In the genomic region with DNA sequence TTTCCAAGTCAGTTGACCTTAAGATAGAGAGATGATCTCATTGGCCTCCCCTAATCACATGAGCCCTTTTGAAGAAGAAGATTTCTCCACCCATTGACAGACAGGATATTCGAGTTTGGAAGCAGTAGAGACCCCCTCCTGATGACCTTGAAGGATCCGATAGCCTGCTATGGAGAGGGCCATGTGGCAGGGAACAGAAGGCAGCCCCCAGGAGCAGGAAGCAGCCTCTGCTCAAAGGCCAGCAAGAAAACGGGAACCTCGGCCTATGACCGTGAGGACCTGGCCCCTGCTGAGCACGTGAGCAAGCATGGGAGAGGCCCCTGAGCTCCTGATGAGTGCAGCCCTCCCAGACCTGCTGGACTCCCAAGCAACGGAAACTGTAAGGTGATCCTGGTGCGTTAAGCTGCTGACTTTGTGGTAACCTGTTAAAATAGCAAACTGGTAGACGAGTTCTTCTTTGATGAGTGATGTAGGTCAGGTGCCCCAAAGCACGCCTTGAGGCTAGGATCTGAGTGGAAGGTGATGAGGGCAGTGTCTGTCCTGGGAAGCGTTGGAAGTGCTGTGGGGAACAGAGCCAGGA, we compare ENCODE assay signal across 1 cellular context.
TF ChIP-seq lines count a peak whose summit lies in the region.

No MANE protein-coding gene starts in this region.

TF ChIP-seq in IMR-90, 13 proteins besides CTCF, POLR2A, EP300 and RAD21:
- TF ChIP-seq MAFK (IDR thresholded peaks at IDR 0.05; ENCODE audit: low read depth, low read length) (no peak), MXI1 (IDR thresholded peaks at IDR 0.05; ENCODE audit: borderline replicate concordance, low read depth, low read length) (no peak), BHLHE40 (IDR thresholded peaks at IDR 0.05; ENCODE audit: low read depth, low read length) (no peak), FOS (IDR thresholded peaks at IDR 0.05; ENCODE audit: low read depth, low read length) (no peak), CEBPB (IDR thresholded peaks at IDR 0.05; ENCODE audit: low read depth, low read length) (no peak), RFX5 (IDR thresholded peaks at IDR 0.05; ENCODE audit: low read depth, low read length) (no peak), CHD1 (IDR thresholded peaks at IDR 0.05; ENCODE audit: low read depth, low read length) (no peak), RCOR1 (IDR thresholded peaks at IDR 0.05; ENCODE audit: insufficient replicate concordance, low read length) (no peak), MAZ (IDR thresholded peaks at IDR 0.05; ENCODE audit: borderline replicate concordance, low read depth, low read length) (no peak), SMC3 (IDR thresholded peaks at IDR 0.05; ENCODE audit: low read depth, low read length) (no peak), NFE2L2 (IDR thresholded peaks at IDR 0.05; ENCODE audit: low read depth, low read length) (no peak)
- TF ChIP-seq, protein P1, sequence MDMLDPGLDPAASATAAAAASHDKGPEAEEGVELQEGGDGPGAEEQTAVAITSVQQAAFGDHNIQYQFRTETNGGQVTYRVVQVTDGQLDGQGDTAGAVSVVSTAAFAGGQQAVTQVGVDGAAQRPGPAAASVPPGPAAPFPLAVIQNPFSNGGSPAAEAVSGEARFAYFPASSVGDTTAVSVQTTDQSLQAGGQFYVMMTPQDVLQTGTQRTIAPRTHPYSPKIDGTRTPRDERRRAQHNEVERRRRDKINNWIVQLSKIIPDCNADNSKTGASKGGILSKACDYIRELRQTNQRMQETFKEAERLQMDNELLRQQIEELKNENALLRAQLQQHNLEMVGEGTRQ (IDR thresholded peaks at IDR 0.05; ENCODE audit: low read depth, low read length) = no peak
- TF ChIP-seq, protein P2, sequence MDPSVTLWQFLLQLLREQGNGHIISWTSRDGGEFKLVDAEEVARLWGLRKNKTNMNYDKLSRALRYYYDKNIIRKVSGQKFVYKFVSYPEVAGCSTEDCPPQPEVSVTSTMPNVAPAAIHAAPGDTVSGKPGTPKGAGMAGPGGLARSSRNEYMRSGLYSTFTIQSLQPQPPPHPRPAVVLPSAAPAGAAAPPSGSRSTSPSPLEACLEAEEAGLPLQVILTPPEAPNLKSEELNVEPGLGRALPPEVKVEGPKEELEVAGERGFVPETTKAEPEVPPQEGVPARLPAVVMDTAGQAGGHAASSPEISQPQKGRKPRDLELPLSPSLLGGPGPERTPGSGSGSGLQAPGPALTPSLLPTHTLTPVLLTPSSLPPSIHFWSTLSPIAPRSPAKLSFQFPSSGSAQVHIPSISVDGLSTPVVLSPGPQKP (IDR thresholded peaks at IDR 0.05; ENCODE audit: borderline replicate concordance, low read depth, low read length) = no peak
TF ChIP-seq in IMR-90: peak in this region for 0.
